10 cellular contexts compared by ENCODE assay signal in the genomic region with DNA sequence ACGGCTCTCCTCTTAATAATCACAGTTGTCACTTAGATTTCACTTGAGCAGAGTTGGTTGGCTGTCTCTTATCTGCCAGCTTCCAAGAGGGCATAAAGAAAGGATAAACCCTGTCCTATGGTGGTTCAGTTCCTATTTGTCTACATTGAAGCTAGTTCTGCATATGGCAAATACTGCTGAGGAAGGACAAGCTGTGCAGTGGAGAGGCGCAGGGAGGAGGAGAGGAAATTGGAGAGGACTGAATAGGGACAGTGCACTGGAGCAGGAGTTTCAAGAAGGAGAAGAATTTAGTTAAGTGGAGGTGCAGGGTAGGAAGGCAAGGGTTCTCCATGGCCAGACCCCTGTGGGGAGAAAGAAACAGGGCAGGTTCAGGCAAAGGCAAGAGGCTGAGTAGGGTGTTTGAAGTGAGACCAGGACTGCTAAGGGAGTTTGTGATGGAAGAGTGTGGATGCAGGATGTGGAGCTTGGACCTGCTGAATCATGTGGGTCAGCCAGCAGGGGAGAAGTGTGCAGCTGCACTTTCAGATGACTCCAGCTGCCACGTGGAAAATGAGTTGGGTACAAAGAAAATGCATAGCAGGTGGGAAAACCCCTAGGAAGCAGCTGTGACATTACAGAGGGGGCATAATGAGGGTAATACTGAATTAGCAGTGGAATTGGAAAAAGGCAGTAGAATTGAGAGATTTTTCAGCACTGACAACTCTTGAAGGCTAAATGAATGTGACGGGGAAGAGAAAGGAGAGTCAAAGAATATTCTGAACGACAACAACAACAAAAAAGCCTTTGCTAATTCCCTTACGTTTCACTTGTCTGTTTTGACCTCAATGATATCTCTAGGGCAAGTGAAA.
DNase-seq lines count a peak whose midpoint lies in the region; ATAC-seq and TF ChIP-seq lines count a peak whose summit lies in the region.
"Had no signal": no experiment of that assay in that cellular context is flagged by ENCODE, and none has a peak within 500 bp of the region (broad histone marks: within the 10 kb centered on the region; RNA-seq: fewer than 3 reads in every experiment).

No MANE protein-coding gene starts in this region.

- TF ChIP-seq CTCF in GM12865 (IDR thresholded peaks at IDR 0.05; ENCODE audit: insufficient read depth, low read depth, low read length, missing control alignments) = no peak
- no peak for TF ChIP-seq CTCF in osteoblast (IDR thresholded peaks at IDR 0.05; ENCODE audit: extremely low read depth, low read depth, low read length)

- peaks cover 16% of the 10 kb centered on the region for H3K4me1 ChIP-seq in osteoblast (ENCODE audit: insufficient read depth, low read length)

- H3K36me3 Mint-ChIP-seq in activated naive CD8-positive, alpha-beta T cell = peaks cover 3% of the 10 kb centered on the region
- H3K36me3 Mint-ChIP-seq: activated naive CD4-positive, alpha-beta T cell treated with anti-CD3 and anti-CD28 coated beads, Interleukin-2, amount 50 U/mL, for 24 hours had no signal

- no peak overlapping the region for H2AFZ ChIP-seq in osteoblast (ENCODE audit: low read length)

- no peaks in the 10 kb centered on the region for H3K27me3 ChIP-seq in osteoblast (ENCODE audit: insufficient read depth, low read length)

- no peak overlapping the region for H3K27ac Mint-ChIP-seq in activated naive CD8-positive, alpha-beta T cell
- H3K27ac Mint-ChIP-seq: activated naive CD4-positive, alpha-beta T cell treated with anti-CD3 and anti-CD28 coated beads, Interleukin-2, amount 50 U/mL, for 24 hours had no signal

- H3K4me3 Mint-ChIP-seq in activated naive CD8-positive, alpha-beta T cell = peak overlapping the region; percentile 44
- H3K4me3 Mint-ChIP-seq: activated naive CD4-positive, alpha-beta T cell treated with anti-CD3 and anti-CD28 coated beads, Interleukin-2, amount 50 U/mL, for 24 hours had no signal

- H3K27me3 Mint-ChIP-seq in activated naive CD8-positive, alpha-beta T cell = peaks cover 16% of the 10 kb centered on the region

- H3K27ac ChIP-seq in osteoblast (ENCODE audit: low read depth, low read length) = no peak overlapping the region

- ATAC-seq in GM19328 (IDR thresholded peaks at IDR 0.05; ENCODE audit: unreplicated experiment) = no peak
- ATAC-seq in GM19351 (IDR thresholded peaks at IDR 0.05; ENCODE audit: unreplicated experiment) = no peak

- no peaks in the 10 kb centered on the region for H3K9me3 Mint-ChIP-seq in activated naive CD8-positive, alpha-beta T cell (ENCODE audit: low read depth)
- H3K9me3 Mint-ChIP-seq: activated naive CD4-positive, alpha-beta T cell treated with anti-CD3 and anti-CD28 coated beads, Interleukin-2, amount 50 U/mL, for 24 hours had no signal

- H3K4me1 Mint-ChIP-seq in activated naive CD8-positive, alpha-beta T cell (ENCODE audit: low read depth) = peaks cover 12% of the 10 kb centered on the region

- H3K4me3 ChIP-seq in GM12865 (ENCODE audit: low read depth, low read length) = no peak overlapping the region
- H3K4me3 ChIP-seq in osteoblast (ENCODE audit: insufficient read depth, low read length) = no peak overlapping the region

- DNase-seq in GM12865 (ENCODE audit: low read depth) (peak; percentile 3), M059J (ENCODE audit: low read depth) (peak; percentile 34), osteoblast (ENCODE audit: insufficient read length, low spot score, missing footprints) (no peak), activated T-cell treated with anti-CD3 and anti-CD28 coated beads for 4 hours (no peak)
- no peak for DNase-seq in stimulated activated CD4-positive, alpha-beta T cell treated with anti-CD3 and anti-CD28 coated beads, Interleukin-15, amount 100 ng/mL, for 24 hours
- DNase-seq: SIG-M5 had no signal

- H3K36me3 ChIP-seq in osteoblast (ENCODE audit: insufficient read depth, low read length) = no peaks in the 10 kb centered on the region

- peak overlapping the region; percentile 45 for H3K4me2 ChIP-seq in osteoblast (ENCODE audit: insufficient read depth, low read length)

- H3K79me2 ChIP-seq in osteoblast (ENCODE audit: insufficient read depth, low read length) = no peaks in the 10 kb centered on the region

- H3K9me3 ChIP-seq in osteoblast (ENCODE audit: low read depth, low read length) = no peaks in the 10 kb centered on the region

- H4K20me1 ChIP-seq in osteoblast (ENCODE audit: insufficient read depth, low read length) = no peaks in the 10 kb centered on the region

Comparison
In these comparisons a context has a peak if more than half of its experiments do, and no peak if none do; other contexts are left out.
1. DNase-seq: peak in GM12865 (single experiment) and M059J (single experiment); none in osteoblast (single experiment), stimulated activated CD4-positive, alpha-beta T cell treated with anti-CD3 and anti-CD28 coated beads, Interleukin-15, amount 100 ng/mL, for 24 hours (single experiment) and activated T-cell treated with anti-CD3 and anti-CD28 coated beads for 4 hours (single experiment).